8 cellular contexts compared by ENCODE assay signal in genomic region chr1:112618721-112619517, GRCh38. TPM values are rescaled to one million over a fixed set of nuclear protein-coding genes. Genes with fewer than 3 reads are reported as not detected.
A peak's percentile ranks its signal among the peaks of the same experiment; 100 is the strongest.
DNase-seq lines count a peak whose midpoint lies in the region; ATAC-seq and TF ChIP-seq lines count a peak whose summit lies in the region.

Gene ST7L (minus strand): TSS chr1:112619141. CDS start chr1:112619113, 28 bp downstream.

- H3K36me3 Mint-ChIP-seq in activated naive CD8-positive, alpha-beta T cell treated with anti-CD3 and anti-CD28 coated beads, Interleukin-2, amount 50 U/mL, for 24 hours (ENCODE audit: low read depth): peaks cover 25% of the 10 kb centered on the region
- no peaks in the 10 kb centered on the region for H3K36me3 Mint-ChIP-seq in glutamatergic neuron (ENCODE audit: unreplicated experiment)

- H3K27ac Mint-ChIP-seq in activated naive CD8-positive, alpha-beta T cell treated with anti-CD3 and anti-CD28 coated beads, Interleukin-2, amount 50 U/mL, for 24 hours: peak within 1 kb of the TSS; percentile 100
- peak within 1 kb of the TSS; percentile 99 for H3K27ac Mint-ChIP-seq in glutamatergic neuron (ENCODE audit: unreplicated experiment)

- TF ChIP-seq POLR2A in testis (IDR thresholded peaks at IDR 0.05): no peak

- H2AFZ ChIP-seq in Karpas-422 (ENCODE audit: low read length): peak within 1 kb of the TSS; percentile 95
- H2AFZ ChIP-seq in SK-N-SH (ENCODE audit: low read depth): peak within 1 kb of the TSS; percentile 92
- peak within 1 kb of the TSS; percentile 95 for H2AFZ ChIP-seq in osteoblast (ENCODE audit: low read length)

- H3K79me2 ChIP-seq in Karpas-422 (ENCODE audit: low read length) (peaks cover 62% of the 10 kb centered on the region), SK-N-SH (ENCODE audit: insufficient read depth) (peaks cover 98% of the 10 kb centered on the region), osteoblast (ENCODE audit: insufficient read depth, low read length) (peaks cover 92% of the 10 kb centered on the region)

- no peak for TF ChIP-seq RAD21 in SK-N-SH (IDR thresholded peaks at IDR 0.05; ENCODE audit: low read length)

- no peaks in the 10 kb centered on the region for H3K9me2 ChIP-seq in Karpas-422 (replicated peaks; ENCODE audit: insufficient read depth, low read length)
- H3K9me2 ChIP-seq in SK-N-SH: no peaks in the 10 kb centered on the region

- TF ChIP-seq EP300 in SK-N-SH (IDR thresholded peaks at IDR 0.05; ENCODE audit: borderline replicate concordance in 1 of 2, low read depth in 1 of 2, low read length in 1 of 2): no peak

- no peak for TF ChIP-seq CTCF in GM12864 (IDR thresholded peaks at IDR 0.05; ENCODE audit: low read depth, low read length, missing control alignments)
- TF ChIP-seq CTCF in SK-N-SH (IDR thresholded peaks at IDR 0.05): no peak
- TF ChIP-seq CTCF in glutamatergic neuron (IDR thresholded peaks at IDR 0.05; ENCODE audit: partially characterized antibody, unreplicated experiment): no peak
- no peak for TF ChIP-seq CTCF in osteoblast (IDR thresholded peaks at IDR 0.05; ENCODE audit: extremely low read depth, low read depth, low read length)
- TF ChIP-seq CTCF in testis (IDR thresholded peaks at IDR 0.05): no peak

- peaks cover 35% of the 10 kb centered on the region for H3K4me1 ChIP-seq in Karpas-422 (ENCODE audit: low read length)
- H3K4me1 ChIP-seq in SK-N-SH (ENCODE audit: control insufficient read depth in 1 of 2, insufficient read depth in 2 of 2, low read depth in 1 of 2, low read length in 1 of 2): peaks cover 12 to 18% of the 10 kb centered on the region in 2 experiments; a peak in 3 of 4 replicates
- peaks cover 31% of the 10 kb centered on the region for H3K4me1 ChIP-seq in osteoblast (ENCODE audit: insufficient read depth, low read length)
- H3K4me1 ChIP-seq in testis: peaks cover 22% of the 10 kb centered on the region

- H3K9me3 ChIP-seq in Karpas-422 (ENCODE audit: low read length): no peaks in the 10 kb centered on the region
- H3K9me3 ChIP-seq in SK-N-SH: no peaks in the 10 kb centered on the region
- no peaks in the 10 kb centered on the region for H3K9me3 ChIP-seq in osteoblast (ENCODE audit: low read depth, low read length)
- H3K9me3 ChIP-seq in testis: no peaks in the 10 kb centered on the region

- H3K4me2 ChIP-seq in Karpas-422 (ENCODE audit: low read depth, low read length, poor library complexity, severe bottlenecking) (peak within 1 kb of the TSS; percentile 99), SK-N-SH (peak within 1 kb of the TSS; percentile 99), osteoblast (ENCODE audit: insufficient read depth, low read length) (peak within 1 kb of the TSS; percentile 94)

- H4K20me1 ChIP-seq in Karpas-422 (ENCODE audit: insufficient read depth, low read depth, low read length) (peaks cover 17% of the 10 kb centered on the region; the same call in 1 of the 2 replicates), SK-N-SH (ENCODE audit: insufficient read depth) (peaks cover 27% of the 10 kb centered on the region), osteoblast (ENCODE audit: insufficient read depth, low read length) (peaks cover 7% of the 10 kb centered on the region)

- H3F3A ChIP-seq in SK-N-SH (replicated peaks; ENCODE audit: insufficient read depth): peaks cover 36% of the 10 kb centered on the region

- ATAC-seq in activated naive CD8-positive, alpha-beta T cell treated with anti-CD3 and anti-CD28 coated beads, Interleukin-2, amount 50 U/mL, for 24 hours: peak; percentile 5

- DNase-seq in GM12864 (ENCODE audit: low read depth) (no peak), Karpas-422 (peak; percentile 83), SK-N-SH (peak; percentile 86), glutamatergic neuron (peak; percentile 79), osteoblast (ENCODE audit: insufficient read length, low spot score, missing footprints) (peak; percentile 83), testis (peak; percentile 90), SIG-M5 (lab: John Stamatoyannopoulos, UW) (no peak)
- peak; percentile 67 for DNase-seq in activated naive CD8-positive, alpha-beta T cell treated with anti-CD3 and anti-CD28 coated beads, Interleukin-2, amount 50 U/mL, for 24 hours

- H3K27ac ChIP-seq in Karpas-422 (ENCODE audit: low read length) (peak within 1 kb of the TSS; percentile 91), SK-N-SH (ENCODE audit: low read depth in 2 of 2, low read length in 1 of 2) (peak within 1 kb of the TSS; percentile 94 to 99), osteoblast (ENCODE audit: low read depth, low read length) (peak within 1 kb of the TSS; percentile 98), testis (peak within 1 kb of the TSS; percentile 95 to 97)

- under 1% methylated on average over 33 of the region's 48 CpGs for WGBS in SK-N-SH (ENCODE audit: low lambda C conversion rate)
- WGBS in testis, 2 donors: 0 to 1% methylated on average over 26 to 48 of the region's 48 CpGs

- H3K36me3 ChIP-seq in Karpas-422 (ENCODE audit: insufficient read depth, low read length) (no peaks in the 10 kb centered on the region; the same call in 1 of the 2 replicates), SK-N-SH (replicated peaks in 1 of 2; ENCODE audit: control insufficient read depth in 1 of 2, insufficient read depth in 2 of 2, low read length in 1 of 2) (peaks cover 8 to 28% of the 10 kb centered on the region in 2 experiments), osteoblast (ENCODE audit: insufficient read depth, low read length) (peaks cover 8% of the 10 kb centered on the region), testis (ENCODE audit: low read depth, missing control alignments) (no peaks in the 10 kb centered on the region)

- CTCF ChIA-PET in SK-N-SH (lab: Yijun Ruan, JAX): interaction anchor here (0.7 to 3.4 kb wide), 8 partner anchors 10 to 228 kb away, joined by 3 to 22 read pairs (median 3); partner anchors contain the start of gene MOV10

- H3K4me3 ChIP-seq in GM12864 (ENCODE audit: low read depth, low read length) (peak within 1 kb of the TSS; percentile 99), Karpas-422 (ENCODE audit: low read length) (peak within 1 kb of the TSS; percentile 83), SK-N-SH (ENCODE audit: low read depth in 2 of 2, low read length in 1 of 2) (peak within 1 kb of the TSS; percentile 88 to 100), osteoblast (ENCODE audit: insufficient read depth, low read length) (peak within 1 kb of the TSS; percentile 100), testis (peak within 1 kb of the TSS; percentile 81 to 87)

- H3K4me1 Mint-ChIP-seq in activated naive CD8-positive, alpha-beta T cell treated with anti-CD3 and anti-CD28 coated beads, Interleukin-2, amount 50 U/mL, for 24 hours: peaks cover 37% of the 10 kb centered on the region
- peaks cover 9% of the 10 kb centered on the region for H3K4me1 Mint-ChIP-seq in glutamatergic neuron (ENCODE audit: low read depth, unreplicated experiment)

- POLR2A ChIA-PET in SK-N-SH (lab: Yijun Ruan, JAX): interaction anchor here (0.7 to 1.9 kb wide), 3 partner anchors 54 to 117 kb away, joined by 3 to 14 read pairs (median 3); partner anchors contain the start of gene MOV10

- intact Hi-C loops in testis (cut with DNase I; ENCODE audit: low total_unique reads): loop anchor here (2.0 to 5.0 kb wide), 2 partner anchors 88 to 117 kb away; partner anchors contain the start of gene RHOC

- peak within 1 kb of the TSS; percentile 92 for H3K9ac ChIP-seq in Karpas-422 (ENCODE audit: low read length)
- H3K9ac ChIP-seq in SK-N-SH: peak within 1 kb of the TSS; percentile 100

- H3K27me3 ChIP-seq in Karpas-422 (ENCODE audit: low read length): no peaks in the 10 kb centered on the region
- no peaks in the 10 kb centered on the region for H3K27me3 ChIP-seq in SK-N-SH (ENCODE audit: insufficient read depth)
- H3K27me3 ChIP-seq in osteoblast (ENCODE audit: insufficient read depth, low read length): no peaks in the 10 kb centered on the region
- H3K27me3 ChIP-seq in testis: no peaks in the 10 kb centered on the region

- H3K27me3 Mint-ChIP-seq in activated naive CD8-positive, alpha-beta T cell treated with anti-CD3 and anti-CD28 coated beads, Interleukin-2, amount 50 U/mL, for 24 hours: no peaks in the 10 kb centered on the region
- peaks cover 9% of the 10 kb centered on the region for H3K27me3 Mint-ChIP-seq in glutamatergic neuron (ENCODE audit: unreplicated experiment)

- no peaks in the 10 kb centered on the region for H3K9me3 Mint-ChIP-seq in activated naive CD8-positive, alpha-beta T cell treated with anti-CD3 and anti-CD28 coated beads, Interleukin-2, amount 50 U/mL, for 24 hours
- H3K9me3 Mint-ChIP-seq in glutamatergic neuron (ENCODE audit: unreplicated experiment): peaks cover 15% of the 10 kb centered on the region

- H3K4me3 Mint-ChIP-seq in activated naive CD8-positive, alpha-beta T cell treated with anti-CD3 and anti-CD28 coated beads, Interleukin-2, amount 50 U/mL, for 24 hours: peak within 1 kb of the TSS; percentile 94
- H3K4me3 Mint-ChIP-seq in glutamatergic neuron (ENCODE audit: unreplicated experiment): peak within 1 kb of the TSS; percentile 91

TF ChIP-seq in SK-N-SH, 30 proteins besides CTCF, POLR2A, EP300 and RAD21 (continues in another document):
- no peak for TF ChIP-seq FOXJ3 (CRISPR knock-in tag; IDR thresholded peaks at IDR 0.05)
- TF ChIP-seq PBX3 (IDR thresholded peaks at IDR 0.05): peak; percentile 90
- peak; percentile 73; the same call in 1 of the 2 replicates for TF ChIP-seq MAX (IDR thresholded peaks at IDR 0.05; ENCODE audit: low read depth)
- no peak for TF ChIP-seq RFX5 (IDR thresholded peaks at IDR 0.05; ENCODE audit: low read length)
- TF ChIP-seq GATA2 (CRISPR knock-in tag; IDR thresholded peaks at IDR 0.05): no peak; the same call in 1 of the 2 replicates
- peak; percentile 98 for TF ChIP-seq TAF1 (IDR thresholded peaks at IDR 0.05; ENCODE audit: borderline replicate concordance, low read depth, low read length)

RNA-seq across cellular contexts. Expression of gene ST7L, which starts in this region (rescaled TPM):
- 14.4 and 16.5 TPM in 2 replicates for total RNA-seq in Karpas-422 (2014; rRNA removed; shearing (Covaris generic); ENCODE audit: low replicate concordance)
- polyA plus RNA-seq in SK-N-SH (2012; rRNA removed): 16.3 and 17.9 TPM in 2 replicates
- 16.3 and 16.7 TPM in 2 replicates for polyA plus RNA-seq in SK-N-SH (2012; cell fraction: cytosol; rRNA removed)
- 17.6 and 26.1 TPM in 2 replicates for polyA plus RNA-seq in SK-N-SH (2012; cell fraction: nucleus; rRNA removed)
- 28.3 TPM for total RNA-seq in glutamatergic neuron (ENCODE audit: unreplicated experiment)
- 18.5 and 26.8 TPM in 2 replicates for total RNA-seq in osteoblast
- total RNA-seq in testis: 10 to 100 TPM; 59.1 to 97.2 TPM
- 125 TPM for polyA plus RNA-seq in testis (ENCODE audit: insufficient read depth, low read depth, low replicate concordance)

Comparison
In these comparisons a context has a peak if more than half of its experiments do, and no peak if none do; other contexts are left out.
1. DNase-seq: peak in Karpas-422 (single experiment), SK-N-SH (single experiment), activated naive CD8-positive, alpha-beta T cell treated with anti-CD3 and anti-CD28 coated beads, Interleukin-2, amount 50 U/mL, for 24 hours (single experiment), glutamatergic neuron (single experiment), osteoblast (single experiment) and testis (single experiment); none in GM12864 (single experiment) and SIG-M5 (single experiment).
2. Peak in every context shown above with its lines, with median percentiles within 50 percentile points of each other: H3K4me3 ChIP-seq, H2AFZ ChIP-seq, H3K27ac ChIP-seq and H3K4me2 ChIP-seq.